10 cellular contexts compared by ENCODE assay signal in the genomic region with DNA sequence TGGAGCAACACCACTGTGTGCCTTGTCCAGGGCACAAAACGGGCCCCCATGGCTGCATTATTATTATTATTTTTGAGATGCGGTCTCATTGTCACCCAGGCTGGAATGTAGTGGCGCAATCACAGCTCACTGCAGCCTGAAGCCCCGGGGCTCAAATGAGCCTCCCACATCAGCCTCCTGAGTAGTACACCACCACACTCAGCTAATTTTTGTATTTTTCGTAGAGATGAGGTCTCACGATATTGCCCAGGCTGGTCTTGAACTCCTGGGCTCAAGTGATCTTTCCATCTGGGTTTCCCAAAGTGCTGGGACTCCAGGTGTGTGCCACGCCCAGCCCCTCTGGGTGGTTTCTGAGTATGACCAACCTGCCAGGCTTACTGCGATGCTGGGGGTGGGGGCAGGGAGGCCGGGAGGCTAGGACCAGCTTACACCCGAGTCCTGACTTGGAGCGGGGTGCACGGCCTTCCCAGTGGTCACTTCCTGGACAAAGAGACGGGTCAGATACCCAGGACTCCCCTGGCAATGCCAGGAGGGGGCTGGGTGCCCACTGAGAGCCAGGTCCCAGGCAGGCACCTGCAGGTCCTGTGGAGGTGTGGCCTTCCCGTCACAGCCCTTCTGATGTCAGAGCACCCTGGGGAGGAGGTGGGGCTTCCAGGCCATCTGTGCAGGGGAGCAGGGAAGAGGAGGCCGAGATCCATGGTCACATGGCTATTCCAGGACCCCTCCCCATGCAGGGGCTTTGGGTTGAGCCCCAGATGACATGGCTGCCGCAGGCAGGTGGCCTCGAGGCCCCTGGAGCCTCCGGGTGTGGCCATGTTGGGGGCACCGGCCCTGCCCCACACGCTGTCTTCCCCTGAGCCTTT. TPM values are rescaled to one million over a fixed set of nuclear protein-coding genes. Genes with fewer than 3 reads are reported as not detected.
A peak's percentile ranks its signal among the peaks of the same experiment; 100 is the strongest.
DNase-seq lines count a peak whose midpoint lies in the region; ATAC-seq and TF ChIP-seq lines count a peak whose summit lies in the region.
"Had no signal": no experiment of that assay in that cellular context is flagged by ENCODE, and none has a peak within 500 bp of the region (broad histone marks: within the 10 kb centered on the region; RNA-seq: fewer than 3 reads in every experiment).

No MANE protein-coding gene starts in this region.

- WGBS in transverse colon (ENCODE audit: low coverage in 1 of 2), 2 donors, result 49 to 79% methylated on average over 4 to 18 of the region's 20 CpGs
- 72 to 79% methylated on average over 18 to 20 of the region's 20 CpGs for WGBS in tibial nerve, 2 donors

- intact Hi-C loops in activated CD8-positive, alpha-beta T cell treated with anti-CD3 and anti-CD28 coated beads for 36 hours (cut with micrococcal nuclease), result no loop called here
- intact Hi-C loops in transverse colon (cut with DNase I; ENCODE audit: low total_unique reads), result no loop called here

- H3K36me3 ChIP-seq in transverse colon, result no peaks in the 10 kb centered on the region
- no peaks in the 10 kb centered on the region for H3K36me3 ChIP-seq in tibial nerve

- TF ChIP-seq EP300 in transverse colon (IDR thresholded peaks at IDR 0.05; ENCODE audit: low read depth) (no peak), tibial nerve (IDR thresholded peaks at IDR 0.05) (no peak)

- no peak for TF ChIP-seq CTCF in activated CD8-positive, alpha-beta T cell treated with anti-CD3 and anti-CD28 coated beads for 36 hours (IDR thresholded peaks at IDR 0.05)
- TF ChIP-seq CTCF in foreskin keratinocyte (conservative IDR thresholded peaks at IDR 0.05) (no peak), transverse colon (IDR thresholded peaks at IDR 0.05) (no peak), tibial nerve (IDR thresholded peaks at IDR 0.05) (no peak)

- CTCF ChIA-PET in activated CD8-positive, alpha-beta T cell treated with anti-CD3 and anti-CD28 coated beads, Interleukin-2, amount 10 ng/mL, durations not matched to agents 7 days and 5 days (lab: Charles Lee), result no interaction called here
- CTCF ChIA-PET in activated CD8-positive, alpha-beta T cell treated with anti-CD3 and anti-CD28 coated beads for 36 hours (lab: Charles Lee), result no interaction called here

- H3K27me3 ChIP-seq in foreskin keratinocyte (peaks cover 27% of the 10 kb centered on the region), transverse colon (peaks cover 4% of the 10 kb centered on the region), tibial nerve (peaks cover 0 to 39% of the 10 kb centered on the region in 2 donors)

- H3K4me1 ChIP-seq in foreskin keratinocyte (peaks cover 18% of the 10 kb centered on the region), transverse colon (peaks cover 19 to 73% (median 52%) of the 10 kb centered on the region in 4 donors), tibial nerve (peaks cover 0 to 39% (median 31%) of the 10 kb centered on the region in 4 donors)

- ATAC-seq in activated CD8-positive, alpha-beta T cell treated with anti-CD3 and anti-CD28 coated beads, Interleukin-2, amount 10 ng/mL, durations not matched to agents 7 days and 5 days, result no peak
- no peak for ATAC-seq in activated CD8-positive, alpha-beta T cell treated with anti-CD3 and anti-CD28 coated beads for 36 hours
- peak; percentile 61 for ATAC-seq in foreskin keratinocyte
- ATAC-seq in HG03432 (IDR thresholded peaks at IDR 0.05; ENCODE audit: unreplicated experiment), result no peak
- no peak for ATAC-seq in HG03521 (IDR thresholded peaks at IDR 0.05; ENCODE audit: unreplicated experiment)

- no peak overlapping the region for H3K4me3 Mint-ChIP-seq in activated CD8-positive, alpha-beta T cell treated with anti-CD3 and anti-CD28 coated beads, Interleukin-2, amount 10 ng/mL, durations not matched to agents 7 days and 5 days
- no peak overlapping the region for H3K4me3 Mint-ChIP-seq in activated CD8-positive, alpha-beta T cell treated with anti-CD3 and anti-CD28 coated beads for 36 hours
- H3K4me3 Mint-ChIP-seq: activated CD4-positive, alpha-beta memory T cell treated with anti-CD3 and anti-CD28 coated beads, Interleukin-2, amount 10 ng/mL, durations not matched to agents 7 days and 5 days had no signal

- no peaks in the 10 kb centered on the region for H3K9me3 Mint-ChIP-seq in activated CD8-positive, alpha-beta T cell treated with anti-CD3 and anti-CD28 coated beads, Interleukin-2, amount 10 ng/mL, durations not matched to agents 7 days and 5 days (ENCODE audit: insufficient read depth)
- H3K9me3 Mint-ChIP-seq in activated CD8-positive, alpha-beta T cell treated with anti-CD3 and anti-CD28 coated beads for 36 hours, result no peaks in the 10 kb centered on the region
- H3K9me3 Mint-ChIP-seq: activated CD4-positive, alpha-beta memory T cell treated with anti-CD3 and anti-CD28 coated beads, Interleukin-2, amount 10 ng/mL, durations not matched to agents 7 days and 5 days had no signal

- H3K27ac ChIP-seq in foreskin keratinocyte (peak overlapping the region; percentile 99), transverse colon (peak overlapping the region; percentile 83 to 94 (median 84)), tibial nerve (peak overlapping the region in 2 of 4 donors; percentile 11 to 51)

- POLR2A ChIA-PET in activated CD8-positive, alpha-beta T cell treated with anti-CD3 and anti-CD28 coated beads, Interleukin-2, amount 10 ng/mL, durations not matched to agents 7 days and 5 days (lab: Charles Lee), result no interaction called here
- POLR2A ChIA-PET in activated CD8-positive, alpha-beta T cell treated with anti-CD3 and anti-CD28 coated beads for 36 hours (lab: Charles Lee), result no interaction called here

- no peak for TF ChIP-seq POLR2A in transverse colon (IDR thresholded peaks at IDR 0.05)
- no peak for TF ChIP-seq POLR2A in tibial nerve (IDR thresholded peaks at IDR 0.05)

- H3K4me1 Mint-ChIP-seq in activated CD8-positive, alpha-beta T cell treated with anti-CD3 and anti-CD28 coated beads, Interleukin-2, amount 10 ng/mL, durations not matched to agents 7 days and 5 days (ENCODE audit: low read depth), result peaks cover 16% of the 10 kb centered on the region
- H3K4me1 Mint-ChIP-seq in activated CD8-positive, alpha-beta T cell treated with anti-CD3 and anti-CD28 coated beads for 36 hours (ENCODE audit: low read depth), result peaks cover 8% of the 10 kb centered on the region

- H3K4me3 ChIP-seq in transverse colon (no peak overlapping the region), tibial nerve (no peak overlapping the region)

- peak; percentile 21 for DNase-seq in activated CD8-positive, alpha-beta T cell treated with anti-CD3 and anti-CD28 coated beads, Interleukin-2, amount 10 ng/mL, durations not matched to agents 7 days and 5 days
- DNase-seq in activated CD8-positive, alpha-beta T cell treated with anti-CD3 and anti-CD28 coated beads for 36 hours, result no peak
- DNase-seq in NCI-H510A (lab: John Stamatoyannopoulos, UW), result peak; percentile 85
- DNase-seq in foreskin keratinocyte, result peak in 1 of 2 donors; percentile 76
- DNase-seq in transverse colon, result peak; percentile 79
- no peak for DNase-seq in tibial nerve (ENCODE audit: low spot score in 2 of 2)
- DNase-seq: activated CD4-positive, alpha-beta memory T cell treated with anti-CD3 and anti-CD28 coated beads, Interleukin-2, amount 10 ng/mL, durations not matched to agents 7 days and 5 days had no signal

- H3K9me3 ChIP-seq in transverse colon, result no peaks in the 10 kb centered on the region
- H3K9me3 ChIP-seq in tibial nerve, result no peaks in the 10 kb centered on the region

- H3K36me3 Mint-ChIP-seq in activated CD8-positive, alpha-beta T cell treated with anti-CD3 and anti-CD28 coated beads, Interleukin-2, amount 10 ng/mL, durations not matched to agents 7 days and 5 days (ENCODE audit: low read depth), result no peaks in the 10 kb centered on the region
- no peaks in the 10 kb centered on the region for H3K36me3 Mint-ChIP-seq in activated CD8-positive, alpha-beta T cell treated with anti-CD3 and anti-CD28 coated beads for 36 hours (ENCODE audit: low read depth)

- no peak overlapping the region for H3K27ac Mint-ChIP-seq in activated CD8-positive, alpha-beta T cell treated with anti-CD3 and anti-CD28 coated beads, Interleukin-2, amount 10 ng/mL, durations not matched to agents 7 days and 5 days
- no peak overlapping the region for H3K27ac Mint-ChIP-seq in activated CD8-positive, alpha-beta T cell treated with anti-CD3 and anti-CD28 coated beads for 36 hours
- H3K27ac Mint-ChIP-seq: activated CD4-positive, alpha-beta memory T cell treated with anti-CD3 and anti-CD28 coated beads, Interleukin-2, amount 10 ng/mL, durations not matched to agents 7 days and 5 days had no signal

- H3K27me3 Mint-ChIP-seq in activated CD8-positive, alpha-beta T cell treated with anti-CD3 and anti-CD28 coated beads, Interleukin-2, amount 10 ng/mL, durations not matched to agents 7 days and 5 days (ENCODE audit: low read depth), result no peaks in the 10 kb centered on the region
- H3K27me3 Mint-ChIP-seq in activated CD8-positive, alpha-beta T cell treated with anti-CD3 and anti-CD28 coated beads for 36 hours, result no peaks in the 10 kb centered on the region
- H3K27me3 Mint-ChIP-seq: activated CD4-positive, alpha-beta memory T cell treated with anti-CD3 and anti-CD28 coated beads, Interleukin-2, amount 10 ng/mL, durations not matched to agents 7 days and 5 days had no signal

- in situ Hi-C loops in transverse colon (cut with MboI; ENCODE audit: low pct_ligation_motif_present in 1 of 4, low pct_unique_long_range_greater_than_20kb in 1 of 4, low sequenced_read_pairs in 3 of 4), result no loop called here

RNA-seq across cellular contexts. Expression of a gene that starts 8.3 kb away (rescaled TPM):
- total RNA-seq in activated CD8-positive, alpha-beta T cell treated with anti-CD3 and anti-CD28 coated beads, Interleukin-2, amount 10 ng/mL, durations not matched to agents 7 days and 5 days, result 1 to 10 TPM; 1.4 to 1.5 TPM
- total RNA-seq in activated CD8-positive, alpha-beta T cell treated with anti-CD3 and anti-CD28 coated beads for 36 hours, result 1 to 10 TPM; 3.3 to 4.4 TPM
- 0.81 and 1.1 TPM in 2 replicates for total RNA-seq in foreskin keratinocyte
- 0.76 and 0.96 TPM in 2 replicates for polyA plus RNA-seq in foreskin keratinocyte
- total RNA-seq in transverse colon, result 100 to 1,000 TPM in 3 of 4 donors, 10 to 100 TPM in 1; 92.0 to 343 (median 134) TPM
- 10 to 100 TPM in 1 of 4 donors, 1 to 10 TPM in 3; 3.1 to 13.5 (median 3.9) TPM for total RNA-seq in tibial nerve

RNA-seq across cellular contexts. Expression of a gene that starts 32.9 kb away (rescaled TPM):
- total RNA-seq in activated CD8-positive, alpha-beta T cell treated with anti-CD3 and anti-CD28 coated beads, Interleukin-2, amount 10 ng/mL, durations not matched to agents 7 days and 5 days, result 1 to 10 TPM; 6.6 to 7.0 TPM
- total RNA-seq in activated CD8-positive, alpha-beta T cell treated with anti-CD3 and anti-CD28 coated beads for 36 hours, result 1 to 10 TPM; 2.9 to 3.0 TPM
- total RNA-seq in foreskin keratinocyte, result 15.8 and 19.9 TPM in 2 replicates
- polyA plus RNA-seq in foreskin keratinocyte, result 11.8 and 15.7 TPM in 2 replicates
- total RNA-seq in transverse colon, result 100 to 1,000 TPM in 1 of 4 donors, 10 to 100 TPM in 3; 49.2 to 121 (median 71.7) TPM
- 10 to 100 TPM in 1 of 4 donors, 1 to 10 TPM in 3; 3.3 to 11.4 (median 4.3) TPM for total RNA-seq in tibial nerve

RNA-seq across cellular contexts. Expression of a gene that starts 55.3 kb away (rescaled TPM):
- 10 to 100 TPM; 68.6 to 68.8 TPM for total RNA-seq in activated CD8-positive, alpha-beta T cell treated with anti-CD3 and anti-CD28 coated beads, Interleukin-2, amount 10 ng/mL, durations not matched to agents 7 days and 5 days
- 10 to 100 TPM; 50.9 to 54.3 TPM for total RNA-seq in activated CD8-positive, alpha-beta T cell treated with anti-CD3 and anti-CD28 coated beads for 36 hours
- 47.5 and 51.3 TPM in 2 replicates for total RNA-seq in foreskin keratinocyte
- polyA plus RNA-seq in foreskin keratinocyte, result 50.3 and 54.3 TPM in 2 replicates
- total RNA-seq in transverse colon, result 10 to 100 TPM; 28.1 to 90.5 (median 53.9) TPM
- total RNA-seq in tibial nerve, result 10 to 100 TPM; 29.7 to 52.0 (median 38.7) TPM

RNA-seq across cellular contexts. Expression of a gene that starts 59.3 kb away (rescaled TPM):
- total RNA-seq in activated CD8-positive, alpha-beta T cell treated with anti-CD3 and anti-CD28 coated beads, Interleukin-2, amount 10 ng/mL, durations not matched to agents 7 days and 5 days, result not detected
- not detected for total RNA-seq in activated CD8-positive, alpha-beta T cell treated with anti-CD3 and anti-CD28 coated beads for 36 hours
- total RNA-seq in foreskin keratinocyte (not detected in 2 replicates), transverse colon (not detected), tibial nerve (not detected)
- not detected in 2 replicates for polyA plus RNA-seq in foreskin keratinocyte
- total RNA-seq: activated CD4-positive, alpha-beta memory T cell treated with anti-CD3 and anti-CD28 coated beads, Interleukin-2, amount 10 ng/mL, durations not matched to agents 7 days and 5 days; lung microvascular endothelial cell had no signal

Comparison
In these comparisons a context has a peak if more than half of its experiments do, and no peak if none do; other contexts are left out.
1. DNase-seq: peak in activated CD8-positive, alpha-beta T cell treated with anti-CD3 and anti-CD28 coated beads, Interleukin-2, amount 10 ng/mL, durations not matched to agents 7 days and 5 days (single experiment), NCI-H510A (single experiment) and transverse colon (single experiment); none in activated CD8-positive, alpha-beta T cell treated with anti-CD3 and anti-CD28 coated beads for 36 hours (single experiment) and tibial nerve (0 of 2).
2. RNA of a gene that starts 8.3 kb away (total RNA-seq): 92.0 to 343 TPM in transverse colon; 3.3 to 4.4 TPM in activated CD8-positive, alpha-beta T cell treated with anti-CD3 and anti-CD28 coated beads for 36 hours, 3.1 to 13.5 TPM in tibial nerve, 1.4 to 1.5 TPM in activated CD8-positive, alpha-beta T cell treated with anti-CD3 and anti-CD28 coated beads, Interleukin-2, amount 10 ng/mL, durations not matched to agents 7 days and 5 days and 0.81 to 1.1 TPM in foreskin keratinocyte; every median in the first group is over 4 times any median in the second.